In the genomic region with DNA sequence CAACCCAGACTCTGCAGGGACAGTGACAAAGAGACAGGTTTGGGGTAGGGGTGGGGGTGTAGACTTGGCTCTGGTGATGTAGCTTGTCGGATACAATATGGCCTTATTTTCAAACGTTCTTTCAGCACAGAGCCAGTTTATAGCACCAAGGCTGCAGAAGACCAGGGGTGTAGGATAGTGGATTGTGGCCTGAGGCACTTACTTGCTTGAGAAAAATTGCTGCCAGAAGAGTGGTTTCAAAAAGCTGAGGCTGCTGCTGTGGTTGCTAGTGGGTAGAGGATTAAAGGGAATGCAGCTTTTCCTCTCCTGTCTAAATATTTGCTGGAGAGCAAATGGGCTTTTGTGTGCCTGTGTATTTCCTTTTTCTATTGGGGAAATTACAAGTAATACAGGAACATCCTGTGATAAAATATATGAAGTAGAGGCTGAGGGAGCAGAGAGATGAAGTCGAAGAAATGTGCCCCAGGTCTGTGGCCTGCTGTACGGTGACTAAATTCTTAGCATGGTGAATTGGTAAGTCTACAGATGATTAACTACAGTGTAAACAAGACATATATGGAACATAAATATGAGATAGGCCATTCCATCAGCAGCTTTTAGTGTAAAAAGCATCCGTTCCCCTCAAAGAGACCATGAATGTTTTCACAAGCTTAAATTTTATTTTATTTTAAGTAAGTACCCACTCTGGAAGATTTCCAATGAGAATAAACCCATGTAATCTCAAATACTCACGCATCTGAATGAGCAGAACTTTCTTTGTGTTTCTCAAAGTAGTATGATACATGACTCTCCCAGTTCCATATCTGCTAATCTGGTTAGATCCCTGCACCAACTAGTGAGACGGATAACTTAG, we compare ENCODE assay signal across 8 cellular contexts.
DNase-seq lines count a peak whose midpoint lies in the region; ATAC-seq, FAIRE-seq and TF ChIP-seq lines count a peak whose summit lies in the region.

No MANE protein-coding gene starts in this region.

- H3K4me1 ChIP-seq in astrocyte (ENCODE audit: insufficient read depth, low read length) = peaks cover 6% of the 10 kb centered on the region

- no peak overlapping the region for H3K4me3 ChIP-seq in astrocyte (ENCODE audit: insufficient read depth, low read depth, low read length)

- no peak for FAIRE-seq in astrocyte (lab: Jason Lieb, UNC)

- H3K27ac Mint-ChIP-seq in astrocyte (ENCODE audit: unreplicated experiment) = peak overlapping the region; percentile 0
- H3K27ac Mint-ChIP-seq in nephron progenitor cell = peak overlapping the region; percentile 58

- H3K27ac ChIP-seq in astrocyte (ENCODE audit: low read depth, low read length) = no peak overlapping the region

- H3K36me3 Mint-ChIP-seq in astrocyte (ENCODE audit: low read depth, unreplicated experiment) (peaks cover 11% of the 10 kb centered on the region), nephron progenitor cell (ENCODE audit: low read depth) (peaks cover 13% of the 10 kb centered on the region)

- ATAC-seq in HG03108 (IDR thresholded peaks at IDR 0.05; ENCODE audit: unreplicated experiment) (peak; percentile 43), GM21515 (IDR thresholded peaks at IDR 0.05; ENCODE audit: unreplicated experiment) (no peak)

- peaks cover 15% of the 10 kb centered on the region for H4K20me1 ChIP-seq in astrocyte (ENCODE audit: insufficient read depth, low read length)

- H3K4me3 Mint-ChIP-seq in astrocyte (ENCODE audit: unreplicated experiment) (no peak overlapping the region), nephron progenitor cell (no peak overlapping the region)

- H3K79me2 ChIP-seq in astrocyte (ENCODE audit: insufficient read depth, low read length) = peaks cover 19% of the 10 kb centered on the region

- no peak overlapping the region for H3K4me2 ChIP-seq in astrocyte (ENCODE audit: low read length)

- no peaks in the 10 kb centered on the region for H3K27me3 ChIP-seq in astrocyte (ENCODE audit: insufficient read depth, low read length)

- DNase-seq in EL = peak; percentile 29
- no peak for DNase-seq in astrocyte (ENCODE audit: low read depth)
- DNase-seq in nephron progenitor cell = no peak
- no peak for DNase-seq in retina
- DNase-seq in NCI-H187 treated with DMSO at 0.1 percent for 48 hours (lab: John Stamatoyannopoulos, UW) = no peak
- DNase-seq in stimulated activated naive CD4-positive, alpha-beta T cell (lab: John Stamatoyannopoulos, UW) = no peak

- no peak overlapping the region for H3K9ac ChIP-seq in astrocyte (ENCODE audit: low read length)

- H3K27me3 Mint-ChIP-seq in astrocyte (ENCODE audit: low read depth, unreplicated experiment) (no peaks in the 10 kb centered on the region), nephron progenitor cell (ENCODE audit: low read depth, poor library complexity) (no peaks in the 10 kb centered on the region)

- H3K9me3 ChIP-seq in astrocyte (ENCODE audit: insufficient read depth, low read depth, low read length) = no peaks in the 10 kb centered on the region

- no peak for TF ChIP-seq CTCF in astrocyte (IDR thresholded peaks at IDR 0.05; ENCODE audit: insufficient read depth, low read depth, low read length)
- TF ChIP-seq CTCF in nephron progenitor cell (IDR thresholded peaks at IDR 0.05) = no peak

- no peak overlapping the region for H2AFZ ChIP-seq in astrocyte (ENCODE audit: low read depth, low read length)

- H3K4me1 Mint-ChIP-seq in astrocyte (ENCODE audit: low read depth, unreplicated experiment) (peaks cover 38% of the 10 kb centered on the region), nephron progenitor cell (peaks cover 71% of the 10 kb centered on the region)

- H3K36me3 ChIP-seq in astrocyte (ENCODE audit: insufficient read depth, low read length) = no peaks in the 10 kb centered on the region

- no peaks in the 10 kb centered on the region for H3K9me3 Mint-ChIP-seq in astrocyte (ENCODE audit: unreplicated experiment)
- no peaks in the 10 kb centered on the region for H3K9me3 Mint-ChIP-seq in nephron progenitor cell
